Comparison of ENCODE assay signal across 25 cellular contexts in genomic region chr10:122630526-122630925, GRCh38.
"Had no signal": no experiment of that assay in that cellular context is flagged by ENCODE, and none has a peak within 500 bp of the region (broad histone marks: within the 10 kb centered on the region; RNA-seq: fewer than 3 reads in every experiment).

No MANE protein-coding gene starts in this region.

- H3K36me3 ChIP-seq: ascending aorta, breast epithelium, cardiac muscle cell, colonic mucosa had no signal

- H3K27ac ChIP-seq: ascending aorta, breast epithelium, cardiac muscle cell, colonic mucosa, VCaP had no signal

- H3K4me1 ChIP-seq: ascending aorta, breast epithelium, colonic mucosa had no signal

- H3K27ac Mint-ChIP-seq: activated CD4-positive, alpha-beta memory T cell treated with anti-CD3 and anti-CD28 coated beads, Interleukin-2, amount 10 ng/mL, durations not matched to agents 7 days and 5 days; activated CD4-positive, alpha-beta T cell treated with anti-CD3 and anti-CD28 coated beads, Interleukin-2, amount 10 ng/mL, durations not matched to agents 7 days and 5 days; activated naive CD4-positive, alpha-beta T cell treated with anti-CD3 and anti-CD28 coated beads, Interleukin-2, amount 10 ng/mL, durations not matched to agents 7 days and 5 days; activated naive CD4-positive, alpha-beta T cell treated with anti-CD3 and anti-CD28 coated beads, Interleukin-2, amount 50 U/mL, for 72 hours; activated naive CD8-positive, alpha-beta T cell treated with anti-CD3 and anti-CD28 coated beads, Interleukin-2, amount 10 ng/mL, durations not matched to agents 7 days and 5 days; activated T-helper 17 cell treated with anti-CD3 and anti-CD28 coated beads, Interleukin-2, amount 50 U/mL, for 72 hours; brain; WTC11 had no signal

- H3K4me3 ChIP-seq: ascending aorta, breast epithelium, cardiac muscle cell, colonic mucosa had no signal

- H3K36me3 Mint-ChIP-seq: activated naive CD4-positive, alpha-beta T cell treated with anti-CD3 and anti-CD28 coated beads, Interleukin-2, amount 10 ng/mL, durations not matched to agents 7 days and 5 days; activated naive CD4-positive, alpha-beta T cell treated with anti-CD3 and anti-CD28 coated beads, Interleukin-2, amount 50 U/mL, for 72 hours; activated naive CD8-positive, alpha-beta T cell treated with anti-CD3 and anti-CD28 coated beads, Interleukin-2, amount 10 ng/mL, durations not matched to agents 7 days and 5 days; brain; WTC11 had no signal

- H3K27me3 ChIP-seq: ascending aorta, breast epithelium, cardiac muscle cell, colonic mucosa had no signal

- H3K4me1 Mint-ChIP-seq: activated CD4-positive, alpha-beta memory T cell treated with anti-CD3 and anti-CD28 coated beads, Interleukin-2, amount 10 ng/mL, durations not matched to agents 7 days and 5 days; activated CD4-positive, alpha-beta T cell treated with anti-CD3 and anti-CD28 coated beads, Interleukin-2, amount 10 ng/mL, durations not matched to agents 7 days and 5 days; activated naive CD4-positive, alpha-beta T cell treated with anti-CD3 and anti-CD28 coated beads, Interleukin-2, amount 10 ng/mL, durations not matched to agents 7 days and 5 days; activated naive CD8-positive, alpha-beta T cell treated with anti-CD3 and anti-CD28 coated beads, Interleukin-2, amount 10 ng/mL, durations not matched to agents 7 days and 5 days; activated T-helper 17 cell treated with anti-CD3 and anti-CD28 coated beads, Interleukin-2, amount 50 U/mL, for 72 hours had no signal

- H3K9me3 Mint-ChIP-seq: activated CD4-positive, alpha-beta memory T cell treated with anti-CD3 and anti-CD28 coated beads, Interleukin-2, amount 10 ng/mL, durations not matched to agents 7 days and 5 days; activated CD4-positive, alpha-beta T cell treated with anti-CD3 and anti-CD28 coated beads, Interleukin-2, amount 10 ng/mL, durations not matched to agents 7 days and 5 days; activated naive CD4-positive, alpha-beta T cell treated with anti-CD3 and anti-CD28 coated beads, Interleukin-2, amount 10 ng/mL, durations not matched to agents 7 days and 5 days; activated naive CD4-positive, alpha-beta T cell treated with anti-CD3 and anti-CD28 coated beads, Interleukin-2, amount 50 U/mL, for 72 hours; activated naive CD8-positive, alpha-beta T cell treated with anti-CD3 and anti-CD28 coated beads, Interleukin-2, amount 10 ng/mL, durations not matched to agents 7 days and 5 days; activated T-cell treated with anti-CD3 and anti-CD28 coated beads, Interleukin-2, amount 50 U/mL, for 4 hours; activated T-helper 17 cell treated with anti-CD3 and anti-CD28 coated beads, Interleukin-2, amount 50 U/mL, for 72 hours; brain; WTC11 had no signal

- DNase-seq: activated CD4-positive, alpha-beta memory T cell treated with anti-CD3 and anti-CD28 coated beads, Interleukin-2, amount 10 ng/mL, durations not matched to agents 7 days and 5 days; activated CD4-positive, alpha-beta T cell treated with anti-CD3 and anti-CD28 coated beads for 1 hour; activated CD4-positive, alpha-beta T cell treated with anti-CD3 and anti-CD28 coated beads for 4 hours; activated CD4-positive, alpha-beta T cell treated with anti-CD3 and anti-CD28 coated beads, Interleukin-2, amount 10 ng/mL, durations not matched to agents 7 days and 5 days; activated CD4-positive, alpha-beta T cell treated with anti-CD3 and anti-CD28 coated beads, Interleukin-2, amount 50 U/mL, for 4 hours; activated gamma-delta T cell; activated naive CD4-positive, alpha-beta T cell; activated naive CD4-positive, alpha-beta T cell treated with anti-CD3 and anti-CD28 coated beads, Interleukin-2, amount 10 ng/mL, durations not matched to agents 7 days and 5 days; activated naive CD8-positive, alpha-beta T cell treated with anti-CD3 and anti-CD28 coated beads, Interleukin-2, amount 10 ng/mL, durations not matched to agents 7 days and 5 days; activated T-cell treated with anti-CD3 and anti-CD28 coated beads, Interleukin-2, amount 50 U/mL, for 4 hours; central memory CD4-positive, alpha-beta T cell; cerebellar nuclear complex; colonic mucosa; effector CD8-positive, alpha-beta T cell; foreskin fibroblast; T-helper 2 cell had no signal

- H3K9me3 ChIP-seq: ascending aorta, breast epithelium, colonic mucosa had no signal

- H3K4me3 Mint-ChIP-seq: activated CD4-positive, alpha-beta memory T cell treated with anti-CD3 and anti-CD28 coated beads, Interleukin-2, amount 10 ng/mL, durations not matched to agents 7 days and 5 days; activated CD4-positive, alpha-beta T cell treated with anti-CD3 and anti-CD28 coated beads, Interleukin-2, amount 10 ng/mL, durations not matched to agents 7 days and 5 days; activated naive CD4-positive, alpha-beta T cell treated with anti-CD3 and anti-CD28 coated beads, Interleukin-2, amount 10 ng/mL, durations not matched to agents 7 days and 5 days; activated naive CD8-positive, alpha-beta T cell treated with anti-CD3 and anti-CD28 coated beads, Interleukin-2, amount 10 ng/mL, durations not matched to agents 7 days and 5 days; activated T-cell treated with anti-CD3 and anti-CD28 coated beads, Interleukin-2, amount 50 U/mL, for 4 hours; activated T-helper 17 cell treated with anti-CD3 and anti-CD28 coated beads, Interleukin-2, amount 50 U/mL, for 72 hours; brain; WTC11 had no signal

- ATAC-seq: activated naive CD4-positive, alpha-beta T cell treated with anti-CD3 and anti-CD28 coated beads, Interleukin-2, amount 50 U/mL, for 72 hours; activated T-cell treated with anti-CD3 and anti-CD28 coated beads, Interleukin-2, amount 50 U/mL, for 4 hours; activated T-helper 17 cell treated with anti-CD3 and anti-CD28 coated beads, Interleukin-2, amount 50 U/mL, for 72 hours; esophagus mucosa; WTC11 had no signal
